ENCODE assay signal across 8 cellular contexts in genomic region chr15:92902020-92902419, GRCh38. TPM values are rescaled to one million over a fixed set of nuclear protein-coding genes. Genes with fewer than 3 reads are reported as not detected.
DNase-seq lines count a peak whose midpoint lies in the region; ATAC-seq and TF ChIP-seq lines count a peak whose summit lies in the region.

No MANE protein-coding gene starts in this region.

- no peak overlapping the region for H2AFZ ChIP-seq in OCI-LY1 (ENCODE audit: low read length)
- no peak overlapping the region for H2AFZ ChIP-seq in neuron (ENCODE audit: low read depth, low read length)

- H3K9ac ChIP-seq in OCI-LY1 (ENCODE audit: low read length) (peak overlapping the region; percentile 94), endocrine pancreas (ENCODE audit: control insufficient read depth, insufficient read depth, low read length) (no peak overlapping the region)

- no peak for DNase-seq in CD8-positive, alpha-beta memory T cell
- DNase-seq in KG1 (lab: John Stamatoyannopoulos, UW) (no peak), NOMO-1 (lab: John Stamatoyannopoulos, UW; ENCODE audit: unreplicated experiment in 2 of 2) (no peak)

- POLR2A ChIA-PET in CD8-positive, alpha-beta memory T cell (lab: Charles Lee) = interaction anchor here (2.7 to 11.5 kb wide), 4 partner anchors 12 to 93 kb away, joined by 24 to 455 read pairs (median 102); no protein-coding TSS in a partner anchor

- H4K20me1 ChIP-seq in OCI-LY1 (ENCODE audit: insufficient read depth, low read length) = 0 out of 2 replicates have a peak, but pooled peaks cover 2% of the 10 kb centered on the region

- TF ChIP-seq CTCF in OCI-LY1 (IDR thresholded peaks at IDR 0.05; ENCODE audit: low read length) = no peak

- ATAC-seq in GM19351 (IDR thresholded peaks at IDR 0.05; ENCODE audit: unreplicated experiment) = no peak
- no peak for ATAC-seq in HG02798 (IDR thresholded peaks at IDR 0.05; ENCODE audit: poor library complexity, unreplicated experiment)

- peak overlapping the region; percentile 97 for H3K27ac ChIP-seq in CD8-positive, alpha-beta memory T cell (ENCODE audit: low read depth, low read length)
- H3K27ac ChIP-seq in OCI-LY1 (ENCODE audit: low read depth, low read length, poor library complexity, severe bottlenecking) = peak overlapping the region; percentile 97

- peaks cover 21 to 67% (median 23%) of the 10 kb centered on the region in 3 donors for H3K36me3 Mint-ChIP-seq in CD8-positive, alpha-beta memory T cell

- peaks cover 94% of the 10 kb centered on the region for H3K79me2 ChIP-seq in OCI-LY1 (ENCODE audit: insufficient read depth, low read length)

- peak overlapping the region; percentile 80 for H3K4me3 ChIP-seq in CD8-positive, alpha-beta memory T cell (ENCODE audit: low read length)
- H3K4me3 ChIP-seq in OCI-LY1 (ENCODE audit: low read depth, low read length, poor library complexity, severe bottlenecking) (peak overlapping the region; percentile 74), endocrine pancreas (ENCODE audit: control insufficient read depth, insufficient read depth, low read length) (peak overlapping the region; percentile 100), neuron (ENCODE audit: low read length) (peak overlapping the region; percentile 81)

- H3K4me2 ChIP-seq in OCI-LY1 (ENCODE audit: low read length) = peak overlapping the region; percentile 77

- H3F3A ChIP-seq in OCI-LY1 (ENCODE audit: insufficient read depth, low read length) = peaks cover 27% of the 10 kb centered on the region; the same call in 1 of the 2 replicates

- peak overlapping the region; percentile 14 to 99 (median 70) for H3K27ac Mint-ChIP-seq in CD8-positive, alpha-beta memory T cell

- CTCF ChIA-PET in CD8-positive, alpha-beta memory T cell (lab: Charles Lee) = interaction anchor here (2.3 to 6.9 kb wide), 4 partner anchors 12 to 93 kb away, joined by 8 to 79 read pairs (median 21); no protein-coding TSS in a partner anchor

- H3K4me3 Mint-ChIP-seq in CD8-positive, alpha-beta memory T cell = peak overlapping the region; percentile 90 to 100 (median 98)

- peaks cover 61 to 74% (median 70%) of the 10 kb centered on the region in 3 donors for H3K4me1 Mint-ChIP-seq in CD8-positive, alpha-beta memory T cell

- H3K9me3 ChIP-seq in CD8-positive, alpha-beta memory T cell (ENCODE audit: low read length) = no peaks in the 10 kb centered on the region
- H3K9me3 ChIP-seq in OCI-LY1 (ENCODE audit: low read length) = no peaks in the 10 kb centered on the region
- H3K9me3 ChIP-seq in endocrine pancreas (ENCODE audit: control insufficient read depth, low read length) = no peaks in the 10 kb centered on the region
- H3K9me3 ChIP-seq in neuron (ENCODE audit: low read length) = no peaks in the 10 kb centered on the region

- H3K27me3 Mint-ChIP-seq in CD8-positive, alpha-beta memory T cell = peaks cover 0 to 12% of the 10 kb centered on the region in 2 donors

- H3K9me3 Mint-ChIP-seq in CD8-positive, alpha-beta memory T cell = peaks cover 0 to 15% (median 0%) of the 10 kb centered on the region in 5 donors

- peaks cover 54% of the 10 kb centered on the region for H3K4me1 ChIP-seq in CD8-positive, alpha-beta memory T cell (ENCODE audit: insufficient read depth, low read length)
- peaks cover 55% of the 10 kb centered on the region for H3K4me1 ChIP-seq in OCI-LY1 (ENCODE audit: insufficient read depth, low read length, severe bottlenecking)
- peaks cover 22% of the 10 kb centered on the region for H3K4me1 ChIP-seq in endocrine pancreas (ENCODE audit: control insufficient read depth, insufficient read depth, low read length)
- H3K4me1 ChIP-seq in neuron (ENCODE audit: insufficient read depth, low read length) = peaks cover 37% of the 10 kb centered on the region

- H3K9me2 ChIP-seq in OCI-LY1 (ENCODE audit: low read depth, low read length) = no peaks in the 10 kb centered on the region

- H3K27me3 ChIP-seq in CD8-positive, alpha-beta memory T cell (ENCODE audit: insufficient read depth, low read length, poor library complexity, severe bottlenecking) = no peaks in the 10 kb centered on the region
- no peaks in the 10 kb centered on the region for H3K27me3 ChIP-seq in OCI-LY1 (ENCODE audit: insufficient read depth, low read length)
- H3K27me3 ChIP-seq in endocrine pancreas (ENCODE audit: control insufficient read depth, insufficient read depth, low read length) = no peaks in the 10 kb centered on the region
- H3K27me3 ChIP-seq in neuron (ENCODE audit: insufficient read depth, low read length) = no peaks in the 10 kb centered on the region

- H3K36me3 ChIP-seq in CD8-positive, alpha-beta memory T cell (ENCODE audit: insufficient read depth, low read length) = peaks cover 10% of the 10 kb centered on the region
- peaks cover 59% of the 10 kb centered on the region for H3K36me3 ChIP-seq in OCI-LY1 (ENCODE audit: insufficient read depth, low read length)
- H3K36me3 ChIP-seq in endocrine pancreas (ENCODE audit: control insufficient read depth, insufficient read depth, low read length) = peaks cover 6% of the 10 kb centered on the region
- H3K36me3 ChIP-seq in neuron (ENCODE audit: insufficient read depth, low read length) = peaks cover 34% of the 10 kb centered on the region

RNA-seq across cellular contexts. Expression of gene CHD2, which starts 1.9 kb away (rescaled TPM):
- total RNA-seq in CD8-positive, alpha-beta memory T cell = 100 to 1,000 TPM in 1 of 2 experiments, 10 to 100 TPM in 1; 99.0 to 109 TPM
- 80.3 TPM for polyA plus RNA-seq in CD8-positive, alpha-beta memory T cell
